In genomic region chr3:184017672-184018423, GRCh38 we compare ENCODE assay signal across 1 cellular context.
A peak's percentile ranks its signal among the peaks of the same experiment; 100 is the strongest.
TF ChIP-seq lines count a peak whose summit lies in the region.

ABCC5 (minus strand) TSS chr3:184017884; CDS start chr3:184014392, 3,492 bp downstream.

TF ChIP-seq in HepG2, 621 proteins besides CTCF, POLR2A, EP300 and RAD21 (continued from another document and continues in another):
- no peak for TF ChIP-seq E2F1 (CRISPR knock-in tag; IDR thresholded peaks at IDR 0.05)
- peak; percentile 66 for TF ChIP-seq KDM2A (CRISPR knock-in tag; IDR thresholded peaks at IDR 0.05; ENCODE audit: borderline replicate concordance, low read depth)
- TF ChIP-seq ATRX (CRISPR knock-in tag; IDR thresholded peaks at IDR 0.05; ENCODE audit: borderline replicate concordance): no peak
- peak; percentile 51 for TF ChIP-seq YY1 (IDR thresholded peaks at IDR 0.05; ENCODE audit: insufficient read depth, insufficient replicate concordance, low read depth, low read length)
- no peak for TF ChIP-seq PCBP2 (optimal IDR thresholded peaks at IDR 0.05; ENCODE audit: low read depth, low read length, poor library complexity, severe bottlenecking)
- no peak for TF ChIP-seq HNRNPK (IDR thresholded peaks at IDR 0.05; ENCODE audit: low read depth, low read length, poor library complexity, severe bottlenecking)
- no peak for TF ChIP-seq MLLT10 (CRISPR knock-in tag; IDR thresholded peaks at IDR 0.05)
- TF ChIP-seq HMGXB3 (CRISPR knock-in tag; IDR thresholded peaks at IDR 0.05; ENCODE audit: borderline replicate concordance): no peak; the same call in 1 of the 2 replicates
- TF ChIP-seq, protein P1, sequence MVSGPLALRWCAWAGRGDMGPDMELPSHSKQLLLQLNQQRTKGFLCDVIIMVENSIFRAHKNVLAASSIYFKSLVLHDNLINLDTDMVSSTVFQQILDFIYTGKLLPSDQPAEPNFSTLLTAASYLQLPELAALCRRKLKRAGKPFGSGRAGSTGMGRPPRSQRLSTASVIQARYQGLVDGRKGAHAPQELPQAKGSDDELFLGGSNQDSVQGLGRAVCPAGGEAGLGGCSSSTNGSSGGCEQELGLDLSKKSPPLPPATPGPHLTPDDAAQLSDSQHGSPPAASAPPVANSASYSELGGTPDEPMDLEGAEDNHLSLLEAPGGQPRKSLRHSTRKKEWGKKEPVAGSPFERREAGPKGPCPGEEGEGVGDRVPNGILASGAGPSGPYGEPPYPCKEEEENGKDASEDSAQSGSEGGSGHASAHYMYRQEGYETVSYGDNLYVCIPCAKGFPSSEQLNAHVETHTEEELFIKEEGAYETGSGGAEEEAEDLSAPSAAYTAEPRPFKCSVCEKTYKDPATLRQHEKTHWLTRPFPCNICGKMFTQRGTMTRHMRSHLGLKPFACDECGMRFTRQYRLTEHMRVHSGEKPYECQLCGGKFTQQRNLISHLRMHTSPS (CRISPR knock-in tag; IDR thresholded peaks at IDR 0.05; ENCODE audit: low read depth): peak; percentile 24; the same call in 1 of the 2 replicates
- 0 out of 2 replicates have a peak, but pooled peaks have one; percentile 81 for TF ChIP-seq TOPORS (CRISPR knock-in tag; IDR thresholded peaks at IDR 0.05)
- TF ChIP-seq ZNF264 (CRISPR knock-in tag; IDR thresholded peaks at IDR 0.05): no peak
- no peak for TF ChIP-seq STAG1 (CRISPR knock-in tag; IDR thresholded peaks at IDR 0.05)
- TF ChIP-seq MAF1 (CRISPR knock-in tag; IDR thresholded peaks at IDR 0.05; ENCODE audit: borderline replicate concordance): peak; percentile 73; the same call in 1 of the 2 replicates
- TF ChIP-seq CBX5 (CRISPR knock-in tag; IDR thresholded peaks at IDR 0.05; ENCODE audit: borderline replicate concordance): peak; percentile 39; the same call in 1 of the 2 replicates
- TF ChIP-seq CCDC6 (CRISPR knock-in tag; IDR thresholded peaks at IDR 0.05): no peak
- TF ChIP-seq ZNF83 (CRISPR knock-in tag; IDR thresholded peaks at IDR 0.05; ENCODE audit: borderline replicate concordance): 0 out of 2 replicates have a peak, but pooled peaks have one; percentile 39
- TF ChIP-seq JDP2 (CRISPR knock-in tag; IDR thresholded peaks at IDR 0.05; ENCODE audit: borderline replicate concordance): no peak
- peak; percentile 91; the same call in 1 of the 2 replicates for TF ChIP-seq ZNF414 (CRISPR knock-in tag; IDR thresholded peaks at IDR 0.05)
- TF ChIP-seq ZNF776 (CRISPR knock-in tag; IDR thresholded peaks at IDR 0.05): 0 out of 2 replicates have a peak, but pooled peaks have one; percentile 71
- no peak for TF ChIP-seq CEBPB (IDR thresholded peaks at IDR 0.05; ENCODE audit: borderline replicate concordance, low read depth, low read length)
- no peak for TF ChIP-seq ZNF674 (CRISPR knock-in tag; IDR thresholded peaks at IDR 0.05; ENCODE audit: low read depth)
- TF ChIP-seq HMG20A (CRISPR knock-in tag; IDR thresholded peaks at IDR 0.05; ENCODE audit: borderline replicate concordance): no peak
- TF ChIP-seq FOXP4 (CRISPR knock-in tag; IDR thresholded peaks at IDR 0.05): no peak
- no peak for TF ChIP-seq HOMEZ (CRISPR knock-in tag; IDR thresholded peaks at IDR 0.05; ENCODE audit: low read depth)
- TF ChIP-seq, protein P2, sequence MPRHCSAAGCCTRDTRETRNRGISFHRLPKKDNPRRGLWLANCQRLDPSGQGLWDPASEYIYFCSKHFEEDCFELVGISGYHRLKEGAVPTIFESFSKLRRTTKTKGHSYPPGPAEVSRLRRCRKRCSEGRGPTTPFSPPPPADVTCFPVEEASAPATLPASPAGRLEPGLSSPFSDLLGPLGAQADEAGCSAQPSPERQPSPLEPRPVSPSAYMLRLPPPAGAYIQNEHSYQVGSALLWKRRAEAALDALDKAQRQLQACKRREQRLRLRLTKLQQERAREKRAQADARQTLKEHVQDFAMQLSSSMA (CRISPR knock-in tag; IDR thresholded peaks at IDR 0.05): no peak
- TF ChIP-seq ZNF253 (CRISPR knock-in tag; IDR thresholded peaks at IDR 0.05; ENCODE audit: borderline replicate concordance): no peak
- TF ChIP-seq ZNF121 (CRISPR knock-in tag; IDR thresholded peaks at IDR 0.05): no peak; the same call in 1 of the 2 replicates
- TF ChIP-seq ZNF513 (CRISPR knock-in tag; conservative IDR thresholded peaks at IDR 0.05): no peak
- 0 out of 2 replicates have a peak, but pooled peaks have one; percentile 30 for TF ChIP-seq SAFB2 (CRISPR knock-in tag; IDR thresholded peaks at IDR 0.05; ENCODE audit: borderline replicate concordance, low read depth)
- TF ChIP-seq, protein P3, sequence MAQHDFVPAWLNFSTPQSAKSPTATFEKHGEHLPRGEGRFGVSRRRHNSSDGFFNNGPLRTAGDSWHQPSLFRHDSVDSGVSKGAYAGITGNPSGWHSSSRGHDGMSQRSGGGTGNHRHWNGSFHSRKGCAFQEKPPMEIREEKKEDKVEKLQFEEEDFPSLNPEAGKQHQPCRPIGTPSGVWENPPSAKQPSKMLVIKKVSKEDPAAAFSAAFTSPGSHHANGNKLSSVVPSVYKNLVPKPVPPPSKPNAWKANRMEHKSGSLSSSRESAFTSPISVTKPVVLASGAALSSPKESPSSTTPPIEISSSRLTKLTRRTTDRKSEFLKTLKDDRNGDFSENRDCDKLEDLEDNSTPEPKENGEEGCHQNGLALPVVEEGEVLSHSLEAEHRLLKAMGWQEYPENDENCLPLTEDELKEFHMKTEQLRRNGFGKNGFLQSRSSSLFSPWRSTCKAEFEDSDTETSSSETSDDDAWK (CRISPR knock-in tag; IDR thresholded peaks at IDR 0.05): no peak
- 0 out of 2 replicates have a peak, but pooled peaks have one; percentile 10 for TF ChIP-seq BRCA1 (CRISPR knock-in tag; IDR thresholded peaks at IDR 0.05)
- peak; percentile 41; the same call in 1 of the 2 replicates for TF ChIP-seq RARG (CRISPR knock-in tag; IDR thresholded peaks at IDR 0.05; ENCODE audit: low read depth)
- no peak for TF ChIP-seq RBM39 (IDR thresholded peaks at IDR 0.05; ENCODE audit: low read depth, low read length, poor library complexity, severe bottlenecking)
- peak; percentile 65; the same call in 1 of the 2 replicates for TF ChIP-seq ZSCAN20 (CRISPR knock-in tag; IDR thresholded peaks at IDR 0.05; ENCODE audit: borderline replicate concordance)
- TF ChIP-seq ZNF713 (CRISPR knock-in tag; IDR thresholded peaks at IDR 0.05): 0 out of 2 replicates have a peak, but pooled peaks have one; percentile 92
- no peak for TF ChIP-seq SP1 (IDR thresholded peaks at IDR 0.05)
- no peak; the same call in 1 of the 2 replicates for TF ChIP-seq SP1 (CRISPR knock-in tag; IDR thresholded peaks at IDR 0.05)
- TF ChIP-seq ZNF432 (CRISPR knock-in tag; IDR thresholded peaks at IDR 0.05; ENCODE audit: borderline replicate concordance): no peak
- TF ChIP-seq ZNF44 (CRISPR knock-in tag; IDR thresholded peaks at IDR 0.05): no peak
- TF ChIP-seq ETV5 (CRISPR knock-in tag; IDR thresholded peaks at IDR 0.05; ENCODE audit: borderline replicate concordance): no peak; the same call in 1 of the 2 replicates
- TF ChIP-seq HNRNPL (IDR thresholded peaks at IDR 0.05; ENCODE audit: low read depth, low read length): no peak
- TF ChIP-seq RBM22 (optimal IDR thresholded peaks at IDR 0.05; ENCODE audit: low read length): no peak
- TF ChIP-seq ZNF570 (CRISPR knock-in tag; IDR thresholded peaks at IDR 0.05; ENCODE audit: borderline replicate concordance): no peak
- TF ChIP-seq TFE3 (CRISPR knock-in tag; IDR thresholded peaks at IDR 0.05): peak; percentile 36; the same call in 1 of the 2 replicates
- TF ChIP-seq HES4 (CRISPR knock-in tag; IDR thresholded peaks at IDR 0.05; ENCODE audit: borderline replicate concordance): peak; percentile 59; the same call in 1 of the 2 replicates
